ENCODE assay signal across 25 cellular contexts in genomic region chr2:181911830-181912229, GRCh38. TPM values are rescaled to one million over a fixed set of nuclear protein-coding genes. Genes with fewer than 3 reads are reported as not detected.
DNase-seq lines count a peak whose midpoint lies in the region; ATAC-seq, FAIRE-seq and TF ChIP-seq lines count a peak whose summit lies in the region.
"Had no signal": no experiment of that assay in that cellular context is flagged by ENCODE, and none has a peak within 500 bp of the region (broad histone marks: within the 10 kb centered on the region; RNA-seq: fewer than 3 reads in every experiment).

No MANE protein-coding gene starts in this region.

- H3K4me1 Mint-ChIP-seq in natural killer cell: no peaks in the 10 kb centered on the region
- H3K4me1 Mint-ChIP-seq: GM23338; stimulated activated naive B cell treated with anti-CD40 and anti-IgM and Interleukin-4, amounts not matched to agents 10 μg/mL and 1 μg/mL and 100 μg/mL, for 72 hours had no signal

- H3K9me2 ChIP-seq in HCT116 (ENCODE audit: insufficient read depth): no peaks in the 10 kb centered on the region

- no peaks in the 10 kb centered on the region for H3K9me3 Mint-ChIP-seq in natural killer cell
- H3K9me3 Mint-ChIP-seq: activated B cell treated with CpG ODN at 0.5 μM for 24 hours; activated T-cell treated with anti-CD3 and anti-CD28 coated beads, Interleukin-2, amount 50 U/mL, for 72 hours; CD4-positive, alpha-beta memory T cell; GM23338; stimulated activated naive B cell treated with anti-CD40 and anti-IgM and Interleukin-4, amounts not matched to agents 10 μg/mL and 1 μg/mL and 100 μg/mL, for 72 hours had no signal

- RAD21 ChIA-PET in HCT116 (lab: Charles Lee; ENCODE audit: low non-redundant PET in 1 of 2, low total read pairs in 2 of 2, uncharacterized antibody in 2 of 2, unreplicated experiment in 2 of 2): no interaction called here

- H3F3A ChIP-seq in smooth muscle cell (ENCODE audit: low read depth): no peaks in the 10 kb centered on the region

- H3K36me3 ChIP-seq in HCT116 (ENCODE audit: control insufficient read depth in 1 of 2, insufficient read depth in 2 of 2, low read length in 2 of 2) (peaks cover 74 to 95% of the 10 kb centered on the region in 2 experiments), K562 (ENCODE audit: control insufficient read depth, insufficient read depth, low read length) (peaks cover 89% of the 10 kb centered on the region), liver (ENCODE audit: control insufficient read depth in 4 of 4, insufficient read depth in 3 of 4, low read depth in 1 of 4, low read length in 3 of 4) (peaks cover 10 to 32% (median 21%) of the 10 kb centered on the region in 4 donors), smooth muscle cell (ENCODE audit: low read depth) (peaks cover 35% of the 10 kb centered on the region), brain microvascular endothelial cell (replicated peaks) (peaks cover 48% of the 10 kb centered on the region), tibial nerve (peaks cover 0 to 42% (median 11%) of the 10 kb centered on the region in 3 donors)

- POLR2A ChIA-PET in HCT116 (lab: Charles Lee) (interaction anchor here (0.6 to 1.8 kb wide), 3 partner anchors 12 to 188 kb away, joined by 3 to 6 read pairs (median 3); no protein-coding TSS in a partner anchor), K562 (lab: Yijun Ruan, JAX) (no interaction called here)

- in situ Hi-C loops in K562 (cut with MboI) (no loop called here), brain microvascular endothelial cell (cut with HindIII; ENCODE audit: low pct_ligation_motif_present, low sequenced_read_pairs) (no loop called here)

- no peaks in the 10 kb centered on the region for H3K9me1 ChIP-seq in K562 (ENCODE audit: control insufficient read depth, insufficient read depth, low read length)

- no peaks in the 10 kb centered on the region for H3K27me3 ChIP-seq in HCT116 (ENCODE audit: insufficient read depth, low read length)
- H3K27me3 ChIP-seq in K562 (ENCODE audit: control insufficient read depth in 2 of 2, insufficient read depth in 2 of 2, low read length in 2 of 2): no peaks in the 10 kb centered on the region
- H3K27me3 ChIP-seq in liver (ENCODE audit: control insufficient read depth in 4 of 4, insufficient read depth in 4 of 4, low read length in 3 of 4): no peaks in the 10 kb centered on the region
- H3K27me3 ChIP-seq in smooth muscle cell (ENCODE audit: low read depth): no peaks in the 10 kb centered on the region
- H3K27me3 ChIP-seq in brain microvascular endothelial cell (replicated peaks): no peaks in the 10 kb centered on the region
- H3K27me3 ChIP-seq in tibial nerve: no peaks in the 10 kb centered on the region
- H3K27me3 ChIP-seq: ascending aorta had no signal

- no peak for DNase-seq in HCT116 (ENCODE audit: low read depth, low spot score)
- DNase-seq in K562 (ENCODE audit: extremely low read depth in 1 of 4, low spot score in 3 of 4): no peak
- no peak for DNase-seq in smooth muscle cell (lab: John Stamatoyannopoulos, UW; ENCODE audit: unreplicated experiment)
- no peak for DNase-seq in natural killer cell
- DNase-seq in brain microvascular endothelial cell: no peak
- no peak for DNase-seq in tibial nerve (ENCODE audit: low spot score in 2 of 2)
- DNase-seq in HuH-7 (ENCODE audit: low spot score): no peak
- DNase-seq: activated B cell treated with CpG ODN at 0.5 μM for 24 hours; activated CD4-positive, alpha-beta T cell treated with anti-CD3 and anti-CD28 coated beads, Interleukin-2, amount 50 U/mL, for 4 hours; activated CD8-positive, alpha-beta memory T cell treated with anti-CD3 and anti-CD28 coated beads, Interleukin-2, amount 10 ng/mL, durations not matched to agents 7 days and 5 days; activated T-cell treated with anti-CD3 and anti-CD28 coated beads, Interleukin-2, amount 50 U/mL, for 72 hours; CD4-positive, alpha-beta memory T cell; effector memory CD4-positive, alpha-beta T cell; hypothalamus; NCI-H1048; NCI-H1694 treated with DMSO at 0.1 percent for 48 hours; NCI-H82; stimulated activated naive B cell treated with anti-CD40 and anti-IgM and Interleukin-4, amounts not matched to agents 10 μg/mL and 1 μg/mL and 100 μg/mL, for 72 hours; T-helper 9 cell had no signal

- ATAC-seq in HCT116 (peak; percentile 35), K562 (peak; percentile 38; the same call in 2 of the 3 replicates), natural killer cell (no peak)
- ATAC-seq: activated CD8-positive, alpha-beta memory T cell treated with anti-CD3 and anti-CD28 coated beads, Interleukin-2, amount 10 ng/mL, durations not matched to agents 7 days and 5 days; activated T-cell treated with anti-CD3 and anti-CD28 coated beads, Interleukin-2, amount 50 U/mL, for 72 hours; GM23338; stimulated activated naive B cell treated with anti-CD40 and anti-IgM and Interleukin-4, amounts not matched to agents 10 μg/mL and 1 μg/mL and 100 μg/mL, for 72 hours had no signal

- intact Hi-C loops in HCT116 (cut with micrococcal nuclease) (no loop called here), K562 (cut with micrococcal nuclease) (no loop called here), natural killer cell (cut with micrococcal nuclease) (no loop called here)

- no peak overlapping the region for H2AFZ ChIP-seq in HCT116 (ENCODE audit: low read depth, low read length, poor library complexity, severe bottlenecking)
- H2AFZ ChIP-seq in K562 (ENCODE audit: low read depth, low read length): no peak overlapping the region
- no peak overlapping the region for H2AFZ ChIP-seq in smooth muscle cell (ENCODE audit: low read depth)
- H2AFZ ChIP-seq: GM23338 had no signal

- CTCF ChIA-PET in HCT116 (lab: Charles Lee) (interaction anchor here (1.1 kb wide), 1 partner anchor 170 kb away, joined by 3 read pairs; no protein-coding TSS in a partner anchor), K562 (lab: Yijun Ruan, JAX; ENCODE audit: low intra/inter-chr PET ratio) (no interaction called here)

- H4K20me1 ChIP-seq in HCT116 (ENCODE audit: insufficient read depth): peaks cover 62% of the 10 kb centered on the region
- H4K20me1 ChIP-seq in K562 (replicated peaks; ENCODE audit: control insufficient read depth, insufficient read depth, low read length): no peaks in the 10 kb centered on the region
- H4K20me1 ChIP-seq in smooth muscle cell (ENCODE audit: low read depth): peaks cover 50% of the 10 kb centered on the region

- H3K4me3 ChIP-seq in HCT116 (replicated peaks in 1 of 2; ENCODE audit: low read depth in 1 of 2, low read length in 2 of 2): no peak overlapping the region
- H3K4me3 ChIP-seq in K562: no peak overlapping the region
- H3K4me3 ChIP-seq in liver (ENCODE audit: low read depth in 1 of 3, low read length in 3 of 3): peak overlapping the region in 2 of 3 donors; percentile 53 to 78
- no peak overlapping the region for H3K4me3 ChIP-seq in smooth muscle cell
- H3K4me3 ChIP-seq in brain microvascular endothelial cell (ENCODE audit: low read depth, low read length): no peak overlapping the region
- no peak overlapping the region for H3K4me3 ChIP-seq in tibial nerve
- H3K4me3 ChIP-seq: ascending aorta, coronary artery, GM23338 had no signal

- H3K4me3 Mint-ChIP-seq in natural killer cell: no peak overlapping the region
- H3K4me3 Mint-ChIP-seq: activated B cell treated with CpG ODN at 0.5 μM for 24 hours; activated CD8-positive, alpha-beta memory T cell treated with anti-CD3 and anti-CD28 coated beads, Interleukin-2, amount 10 ng/mL, durations not matched to agents 7 days and 5 days; activated T-cell treated with anti-CD3 and anti-CD28 coated beads, Interleukin-2, amount 50 U/mL, for 72 hours; B cell; CD4-positive, alpha-beta memory T cell; GM23338; stimulated activated naive B cell treated with anti-CD40 and anti-IgM and Interleukin-4, amounts not matched to agents 10 μg/mL and 1 μg/mL and 100 μg/mL, for 72 hours had no signal

- BruUV-seq in HCT116 (replicated peaks; lab: Mats Ljungman, UMichigan) (no TSS peak), K562 (replicated peaks; lab: Mats Ljungman, UMichigan) (no TSS peak)

- WGBS in K562 (ENCODE audit: insufficient coverage, low coverage, missing lambda C conversion rate): 64% methylated on average over 2 of the region's 2 CpGs
- WGBS in liver: 19% methylated on average over 2 of the region's 2 CpGs
- WGBS in smooth muscle cell (ENCODE audit: low lambda C conversion rate): 95% methylated on average over 2 of the region's 2 CpGs
- 44 to 71% methylated on average over 2 of the region's 2 CpGs for WGBS in tibial nerve, 2 donors

- no peak for TF ChIP-seq RAD21 in HCT116 (IDR thresholded peaks at IDR 0.05; ENCODE audit: low read depth)
- no peak for TF ChIP-seq RAD21 in K562 (CRISPR knock-in tag; conservative IDR thresholded peaks at IDR 0.05 in 1 of 2, IDR thresholded peaks at IDR 0.05 in 1 of 2)
- TF ChIP-seq RAD21 in liver (IDR thresholded peaks at IDR 0.05): peak in 1 of 2 donors; percentile 14

- TF ChIP-seq CTCF in HCT116 (IDR thresholded peaks at IDR 0.05 in 2 of 3, conservative IDR thresholded peaks at IDR 0.05 in 1 of 3; ENCODE audit: borderline replicate concordance in 1 of 3, insufficient read depth in 1 of 3, low read depth in 2 of 3, low read length in 2 of 3) (no peak), K562 (IDR thresholded peaks at IDR 0.05 in 2 of 3, conservative IDR thresholded peaks at IDR 0.05 in 1 of 3; ENCODE audit: insufficient read depth in 2 of 3, low read depth in 1 of 3, low read length in 3 of 3) (no peak), liver (IDR thresholded peaks at IDR 0.05; ENCODE audit: low read depth, low read length, missing input control) (no peak), smooth muscle cell (IDR thresholded peaks at IDR 0.05; ENCODE audit: borderline replicate concordance, insufficient read depth, poor library complexity, severe bottlenecking) (no peak), natural killer cell (IDR thresholded peaks at IDR 0.05) (no peak), brain microvascular endothelial cell (IDR thresholded peaks at IDR 0.05; ENCODE audit: low read depth, low read length, missing control alignments) (no peak), tibial nerve (IDR thresholded peaks at IDR 0.05) (no peak)

- peak overlapping the region; percentile 9 for H3K27ac ChIP-seq in HCT116 (ENCODE audit: low read depth, low read length)
- no peak overlapping the region for H3K27ac ChIP-seq in K562 (ENCODE audit: extremely low read depth, low read depth, low read length)
- H3K27ac ChIP-seq in liver (ENCODE audit: low read depth in 1 of 2, low read length in 2 of 2): peak overlapping the region in 1 of 2 donors; percentile 59
- H3K27ac ChIP-seq in smooth muscle cell (ENCODE audit: low read depth): peak overlapping the region; percentile 9
- H3K27ac ChIP-seq in brain microvascular endothelial cell: no peak overlapping the region
- peak overlapping the region in 1 of 4 donors; percentile 12 for H3K27ac ChIP-seq in tibial nerve
- H3K27ac ChIP-seq: ascending aorta, coronary artery had no signal

- peaks cover 26% of the 10 kb centered on the region for H3K36me3 Mint-ChIP-seq in natural killer cell

- H3K9ac ChIP-seq in HCT116 (ENCODE audit: low read length): no peak overlapping the region
- H3K9ac ChIP-seq in K562 (ENCODE audit: insufficient read depth in 1 of 2, low read depth in 2 of 2, low read length in 2 of 2): no peak overlapping the region
- H3K9ac ChIP-seq in liver (ENCODE audit: low read depth in 1 of 2, low read length in 2 of 2): peak overlapping the region; percentile 75 to 84
- no peak overlapping the region for H3K9ac ChIP-seq in smooth muscle cell (ENCODE audit: low read depth)

- TF ChIP-seq EP300 in K562 (IDR thresholded peaks at IDR 0.05; ENCODE audit: low read length) (no peak), tibial nerve (IDR thresholded peaks at IDR 0.05) (no peak)

- peaks cover 100% of the 10 kb centered on the region for H3K79me2 ChIP-seq in HCT116 (ENCODE audit: insufficient read depth, low read length)
- peaks cover 15% of the 10 kb centered on the region; the same call in 1 of the 3 replicates for H3K79me2 ChIP-seq in K562 (ENCODE audit: control insufficient read depth, insufficient read depth, low read length)
- H3K79me2 ChIP-seq in smooth muscle cell (ENCODE audit: low read depth): peaks cover 60% of the 10 kb centered on the region

- H3K4me1 ChIP-seq in HCT116 (ENCODE audit: control insufficient read depth in 1 of 2, insufficient read depth in 2 of 2, low read length in 2 of 2): peaks cover 57 to 97% of the 10 kb centered on the region in 2 experiments
- no peaks in the 10 kb centered on the region for H3K4me1 ChIP-seq in K562 (replicated peaks in 1 of 2; ENCODE audit: control insufficient read depth in 2 of 2, insufficient read depth in 2 of 2, low read length in 2 of 2)
- H3K4me1 ChIP-seq in liver (ENCODE audit: control insufficient read depth in 4 of 4, insufficient read depth in 4 of 4, low read length in 3 of 4): peaks cover 2 to 28% (median 22%) of the 10 kb centered on the region in 4 donors
- no peaks in the 10 kb centered on the region for H3K4me1 ChIP-seq in smooth muscle cell (ENCODE audit: low read depth)
- peaks cover 0 to 84% (median 33%) of the 10 kb centered on the region in 4 donors for H3K4me1 ChIP-seq in tibial nerve

- no peaks in the 10 kb centered on the region for H3K9me3 ChIP-seq in HCT116 (ENCODE audit: control insufficient read depth in 1 of 2, insufficient read depth in 1 of 2, low read depth in 1 of 2, low read length in 2 of 2)
- no peaks in the 10 kb centered on the region for H3K9me3 ChIP-seq in K562 (replicated peaks; ENCODE audit: control insufficient read depth, insufficient read depth, low read depth, low read length)
- no peaks in the 10 kb centered on the region for H3K9me3 ChIP-seq in liver (ENCODE audit: control insufficient read depth in 4 of 4, low read length in 3 of 4)
- H3K9me3 ChIP-seq in smooth muscle cell (replicated peaks; ENCODE audit: low read depth): no peaks in the 10 kb centered on the region
- no peaks in the 10 kb centered on the region for H3K9me3 ChIP-seq in tibial nerve
- H3K9me3 ChIP-seq: ascending aorta had no signal

- peak overlapping the region; percentile 1; the same call in 1 of the 2 replicates for H3K4me2 ChIP-seq in HCT116 (ENCODE audit: low read length)
- no peak overlapping the region for H3K4me2 ChIP-seq in K562 (ENCODE audit: insufficient read depth, low read length)
- H3K4me2 ChIP-seq in smooth muscle cell: no peak overlapping the region
- H3K4me2 ChIP-seq: GM23338 had no signal

- H3K27ac Mint-ChIP-seq in natural killer cell: no peak overlapping the region
- H3K27ac Mint-ChIP-seq: activated B cell treated with CpG ODN at 0.5 μM for 24 hours; activated CD8-positive, alpha-beta memory T cell treated with anti-CD3 and anti-CD28 coated beads, Interleukin-2, amount 10 ng/mL, durations not matched to agents 7 days and 5 days; activated T-cell treated with anti-CD3 and anti-CD28 coated beads, Interleukin-2, amount 50 U/mL, for 72 hours; B cell; GM23338; stimulated activated naive B cell treated with anti-CD40 and anti-IgM and Interleukin-4, amounts not matched to agents 10 μg/mL and 1 μg/mL and 100 μg/mL, for 72 hours had no signal

- FAIRE-seq in K562 (lab: Jason Lieb, UNC): no peak
- FAIRE-seq: D721Med had no signal

- no peaks in the 10 kb centered on the region for H3K27me3 Mint-ChIP-seq in natural killer cell (ENCODE audit: low read depth in 2 of 2)
- H3K27me3 Mint-ChIP-seq: activated B cell treated with CpG ODN at 0.5 μM for 24 hours; activated CD8-positive, alpha-beta memory T cell treated with anti-CD3 and anti-CD28 coated beads, Interleukin-2, amount 10 ng/mL, durations not matched to agents 7 days and 5 days; B cell; CD4-positive, alpha-beta memory T cell; stimulated activated naive B cell treated with anti-CD40 and anti-IgM and Interleukin-4, amounts not matched to agents 10 μg/mL and 1 μg/mL and 100 μg/mL, for 72 hours had no signal

- no peak for TF ChIP-seq POLR2A in HCT116 (IDR thresholded peaks at IDR 0.05; ENCODE audit: borderline replicate concordance, extremely low read depth, insufficient read depth, insufficient read length)
- no peak for TF ChIP-seq POLR2A in K562 (conservative IDR thresholded peaks at IDR 0.05)
- TF ChIP-seq POLR2A in tibial nerve (IDR thresholded peaks at IDR 0.05): no peak

RNA-seq across cellular contexts. Expression of gene ITPRID2, which starts 20.3 kb away (rescaled TPM):
- total RNA-seq in HCT116 (2021; ENCODE audit: unreplicated experiment) (1,605 TPM), K562 (2014; rRNA removed) (38.3 and 40.9 TPM in 2 replicates), K562 (2014; rRNA removed; fragmentation: Illumina TruSeq; extraction: Trizol) (62.8 and 75.6 TPM in 2 replicates), K562 (2015; rRNA removed; fragmentation: Illumina TruSeq; extraction: Trizol) (60.5 and 63.6 TPM in 2 replicates), K562 (2021) (77.8 and 89.2 TPM in 2 replicates), liver (100 to 1,000 TPM in 1 of 2 donors, 10 to 100 TPM in 1; 65.3 to 145 TPM), smooth muscle cell (261 and 556 TPM in 2 replicates), natural killer cell (10 to 100 TPM; 63.7 to 89.6 (median 65.8) TPM), tibial nerve (100 to 1,000 TPM; 203 to 300 (median 245) TPM)
- 428 and 446 TPM in 2 replicates for polyA plus RNA-seq in HCT116 (2012)
- 48.8 and 150 TPM in 2 replicates for total RNA-seq in K562 (2011; cell fraction: chromatin; rRNA removed; ENCODE audit: low replicate concordance)
- 22.3 and 36.3 TPM in 2 replicates for total RNA-seq in K562 (2011; cell fraction: nucleolus; rRNA removed)
- 55.5 and 94.2 TPM in 2 replicates for total RNA-seq in K562 (2011; cell fraction: nucleoplasm; rRNA removed)
- polyA plus RNA-seq in K562 (2011; rRNA removed) (39.6 and 52.0 TPM in 2 replicates), K562 (2014; fragmentation: Illumina TruSeq; extraction: Trizol) (48.6 and 64.6 TPM in 2 replicates), K562 (2014; fragmentation: Nextera tagmentation; extraction: Ambion mirVana) (10 to 100 TPM; 18.5 to 20.3 TPM), K562 (2014; rRNA removed) (42.5 and 44.2 TPM in 2 replicates), liver (10 to 100 TPM; 31.2 to 44.9 TPM), smooth muscle cell (28.2 and 72.2 TPM in 2 replicates)
- 14.5 and 19.9 TPM in 2 replicates for polyA plus RNA-seq in K562 (2011; cell fraction: cytosol; rRNA removed)
- 55.9 and 59.1 TPM in 2 replicates for polyA plus RNA-seq in K562 (2011; cell fraction: nucleus; rRNA removed)
- 30.6 and 51.9 TPM in 2 replicates for polyA plus RNA-seq in K562 (2012)
- 67.7 and 75.5 TPM in 2 replicates for polyA minus RNA-seq in K562 (2011; rRNA and poly(A)+ RNA removed)
- polyA minus RNA-seq in K562 (2011; cell fraction: cytosol; rRNA and poly(A)+ RNA removed): 29.8 and 31.0 TPM in 2 replicates
- 64.8 and 112 TPM in 2 replicates for polyA minus RNA-seq in K562 (2011; cell fraction: nucleus; rRNA and poly(A)+ RNA removed)

Comparison
In these comparisons a context has a peak if more than half of its experiments do, and no peak if none do; other contexts are left out.
1. ATAC-seq: peak in HCT116 (single experiment) and K562 (single experiment); none in natural killer cell (0 of 3).
2. H3K27ac ChIP-seq: peak in HCT116 (single experiment) and smooth muscle cell (single experiment); none in K562 (single experiment) and brain microvascular endothelial cell (single experiment).
3. H3K4me3 ChIP-seq: peak in liver (2 of 3); none in HCT116 (0 of 2), K562 (single experiment), smooth muscle cell (single experiment), brain microvascular endothelial cell (single experiment) and tibial nerve (0 of 4).
4. H3K9ac ChIP-seq: peak in liver (2 of 2); none in HCT116 (single experiment), K562 (0 of 2) and smooth muscle cell (single experiment).
5. Of the 22 proteins assayed by ChIP-seq in both K562 and HCT116: peak only in K562: none; only in HCT116: POLR2AphosphoS5; in both: none; in neither: 21.